17 cellular contexts compared by ENCODE assay signal in genomic region chr9:6557883-6558282, GRCh38.
DNase-seq lines count a peak whose midpoint lies in the region; ATAC-seq and TF ChIP-seq lines count a peak whose summit lies in the region.
"Had no signal": no experiment of that assay in that cellular context is flagged by ENCODE, and none has a peak within 500 bp of the region (broad histone marks: within the 10 kb centered on the region; RNA-seq: fewer than 3 reads in every experiment).

No MANE protein-coding gene starts in this region.

- H3K27ac Mint-ChIP-seq in neural progenitor cell: peak overlapping the region; percentile 93
- H3K27ac Mint-ChIP-seq: stimulated activated naive CD8-positive, alpha-beta T cell treated with anti-CD3 and anti-CD28 coated beads, Interleukin-15, amount 100 ng/mL, for 72 hours; T-helper 1 cell treated with Interleukin-12 subunit alpha and Interleukin-12 subunit beta and Interleukin-4 antibody, amounts not matched to agents 30 μg/mL and 1 μg/mL, for 36 hours had no signal

- H3K27ac ChIP-seq in ectodermal cell (ENCODE audit: insufficient read depth, low read depth, low read length, poor library complexity, severe bottlenecking): peak overlapping the region; percentile 52
- H3K27ac ChIP-seq in neural progenitor cell: no peak overlapping the region
- no peak overlapping the region for H3K27ac ChIP-seq in aorta (ENCODE audit: low read depth in 1 of 2, low read length in 2 of 2)
- H3K27ac ChIP-seq: left ventricle myocardium inferior had no signal

- no peak overlapping the region for H3K4me2 ChIP-seq in neural progenitor cell

- intact Hi-C loops in aorta (cut with DNase I): no loop called here

- peaks cover 8% of the 10 kb centered on the region for H3K27me3 Mint-ChIP-seq in neural progenitor cell (ENCODE audit: insufficient read depth, low read depth)

- peak overlapping the region; percentile 74 for H3K4me3 Mint-ChIP-seq in neural progenitor cell
- H3K4me3 Mint-ChIP-seq: stimulated activated naive CD8-positive, alpha-beta T cell treated with anti-CD3 and anti-CD28 coated beads, Interleukin-15, amount 100 ng/mL, for 72 hours; T-helper 1 cell treated with Interleukin-12 subunit alpha and Interleukin-12 subunit beta and Interleukin-4 antibody, amounts not matched to agents 30 μg/mL and 1 μg/mL, for 36 hours had no signal

- no peak overlapping the region for H3K4me3 ChIP-seq in ectodermal cell (ENCODE audit: insufficient read depth, low read depth, low read length)
- no peak overlapping the region for H3K4me3 ChIP-seq in neural progenitor cell
- H3K4me3 ChIP-seq in aorta (ENCODE audit: low read length in 2 of 2): no peak overlapping the region
- H3K4me3 ChIP-seq: left ventricle myocardium inferior had no signal

- H3K9me3 Mint-ChIP-seq in neural progenitor cell: no peaks in the 10 kb centered on the region
- H3K9me3 Mint-ChIP-seq: stimulated activated naive CD8-positive, alpha-beta T cell treated with anti-CD3 and anti-CD28 coated beads, Interleukin-15, amount 100 ng/mL, for 72 hours; T-helper 1 cell treated with Interleukin-12 subunit alpha and Interleukin-12 subunit beta and Interleukin-4 antibody, amounts not matched to agents 30 μg/mL and 1 μg/mL, for 36 hours had no signal

- H3K27me3 ChIP-seq in ectodermal cell (ENCODE audit: control insufficient read depth, insufficient read depth, low read length, poor library complexity, severe bottlenecking): no peaks in the 10 kb centered on the region
- H3K27me3 ChIP-seq in neural progenitor cell: no peaks in the 10 kb centered on the region
- no peaks in the 10 kb centered on the region for H3K27me3 ChIP-seq in aorta (ENCODE audit: control insufficient read depth in 1 of 2, insufficient read depth in 2 of 2, low read length in 1 of 2)

- no peak overlapping the region for H3K9ac ChIP-seq in neural progenitor cell

- peaks cover 29% of the 10 kb centered on the region for H3K4me1 Mint-ChIP-seq in neural progenitor cell
- H3K4me1 Mint-ChIP-seq: stimulated activated naive CD8-positive, alpha-beta T cell treated with anti-CD3 and anti-CD28 coated beads, Interleukin-15, amount 100 ng/mL, for 72 hours had no signal

- peak; percentile 19 for DNase-seq in NCI-H1694 (lab: John Stamatoyannopoulos, UW)
- DNase-seq in NCI-H1694 treated with DMSO at 0.1 percent for 48 hours (lab: John Stamatoyannopoulos, UW): no peak
- DNase-seq in NCI-H2196 treated with DMSO at 0.1 percent for 48 hours (lab: John Stamatoyannopoulos, UW; ENCODE audit: unreplicated experiment): peak; percentile 49
- peak; percentile 15 for DNase-seq in neural progenitor cell (ENCODE audit: low spot score)
- DNase-seq in 8988T: no peak
- no peak for DNase-seq in aorta
- no peak for DNase-seq in AG08396 (ENCODE audit: low spot score)
- DNase-seq: activated effector memory CD4-positive, alpha-beta T cell treated with anti-CD3 and anti-CD28 coated beads, Interleukin-2, amount 50 U/mL, for 16 hours; cortex of kidney; left ventricle myocardium inferior; MV-4-11; NCI-H526 treated with DMSO at 0.1 percent for 48 hours; stimulated activated naive CD8-positive, alpha-beta T cell treated with anti-CD3 and anti-CD28 coated beads, Interleukin-15, amount 100 ng/mL, for 72 hours had no signal

- H2AFZ ChIP-seq in neural progenitor cell (replicated peaks): no peak overlapping the region

- H3K9me3 ChIP-seq in ectodermal cell (ENCODE audit: control insufficient read depth, low read length): no peaks in the 10 kb centered on the region
- H3K9me3 ChIP-seq in neural progenitor cell (ENCODE audit: low read depth): no peaks in the 10 kb centered on the region
- H3K9me3 ChIP-seq in aorta (ENCODE audit: control insufficient read depth, low read length): no peaks in the 10 kb centered on the region
- H3K9me3 ChIP-seq: left ventricle myocardium inferior had no signal

- 66 to 81% methylated on average over 6 of the region's 6 CpGs for WGBS in ectodermal cell, 2 experiments
- 72 to 78% methylated on average over 6 of the region's 6 CpGs for WGBS in aorta, 2 donors

- peaks cover 41% of the 10 kb centered on the region for H3K36me3 Mint-ChIP-seq in neural progenitor cell

- no peaks in the 10 kb centered on the region for H3K79me2 ChIP-seq in neural progenitor cell (ENCODE audit: low read depth)

- H3F3A ChIP-seq in neural progenitor cell (ENCODE audit: low read depth): no peaks in the 10 kb centered on the region

- H4K20me1 ChIP-seq in neural progenitor cell (ENCODE audit: low read depth): no peaks in the 10 kb centered on the region

- peaks cover 4% of the 10 kb centered on the region for H3K36me3 ChIP-seq in ectodermal cell (ENCODE audit: control insufficient read depth, insufficient read depth, low read length)
- no peaks in the 10 kb centered on the region for H3K36me3 ChIP-seq in neural progenitor cell
- no peaks in the 10 kb centered on the region for H3K36me3 ChIP-seq in aorta (ENCODE audit: control insufficient read depth in 1 of 2, insufficient read depth in 2 of 2, low read length in 1 of 2)
- H3K36me3 ChIP-seq: left ventricle myocardium inferior had no signal

- peaks cover 11% of the 10 kb centered on the region for H3K4me1 ChIP-seq in ectodermal cell (ENCODE audit: control insufficient read depth, insufficient read depth, low read length)
- no peaks in the 10 kb centered on the region for H3K4me1 ChIP-seq in neural progenitor cell
- no peaks in the 10 kb centered on the region for H3K4me1 ChIP-seq in aorta (ENCODE audit: control insufficient read depth in 1 of 2, insufficient read depth in 2 of 2, low read length in 2 of 2)
- H3K4me1 ChIP-seq: left ventricle myocardium inferior had no signal

- no peak for TF ChIP-seq CTCF in neural progenitor cell (IDR thresholded peaks at IDR 0.05)

- ATAC-seq in aorta (ENCODE audit: low FRiP score): no peak
- ATAC-seq: activated CD4-positive, CD25-positive, alpha-beta regulatory T cell treated with anti-CD3 and anti-CD28 coated beads, Interleukin-2, amount 50 U/mL, for 24 hours; HCT116; stimulated activated naive CD8-positive, alpha-beta T cell treated with anti-CD3 and anti-CD28 coated beads, Interleukin-15, amount 100 ng/mL, for 72 hours had no signal

Comparison
In these comparisons a context has a peak if more than half of its experiments do, and no peak if none do; other contexts are left out.
1. DNase-seq: peak in NCI-H1694 (single experiment), NCI-H2196 treated with DMSO at 0.1 percent for 48 hours (single experiment) and neural progenitor cell (single experiment); none in NCI-H1694 treated with DMSO at 0.1 percent for 48 hours (single experiment), 8988T (single experiment), aorta (0 of 2) and AG08396 (single experiment).